ENCODE assay signal across 8 cellular contexts in the genomic region with DNA sequence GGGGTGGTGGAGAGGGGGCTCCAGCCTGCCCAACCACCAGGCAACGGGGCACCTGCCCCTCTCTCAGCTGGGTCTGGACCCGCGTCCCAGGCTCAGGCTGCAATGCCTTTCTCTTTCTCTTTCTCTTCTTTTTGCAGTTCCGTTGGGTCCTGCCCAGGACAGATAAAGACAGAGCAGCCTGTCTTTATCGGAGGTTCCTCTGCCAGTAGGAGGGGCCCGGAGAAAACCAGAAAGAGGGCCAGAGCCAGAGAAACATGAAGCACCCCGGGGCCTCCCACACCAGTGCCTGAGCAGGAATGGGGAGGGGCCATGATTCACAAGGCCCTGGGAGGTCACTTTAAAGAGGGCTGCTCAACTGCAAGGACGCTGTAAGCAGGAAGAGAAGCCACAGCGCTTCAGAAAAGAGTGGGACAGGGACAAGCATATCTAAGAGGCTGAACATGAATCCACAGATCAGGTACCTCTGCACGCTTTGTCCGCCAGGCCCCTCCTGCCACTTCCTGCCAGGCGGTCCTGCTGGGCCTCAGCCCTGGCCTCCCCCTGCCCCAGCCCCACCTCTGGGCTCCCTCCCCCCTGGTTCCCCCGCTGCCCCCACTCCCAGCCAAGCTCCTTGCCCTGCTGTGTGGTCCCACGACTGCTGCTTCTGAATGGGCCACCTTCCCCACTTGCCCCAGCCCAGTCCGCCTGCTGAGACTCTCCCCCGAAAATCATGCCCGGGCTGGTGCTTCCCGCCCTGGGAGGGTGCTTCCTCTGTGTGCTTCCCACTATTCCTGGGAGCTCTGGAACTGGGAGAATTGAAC. TPM values are rescaled to one million over a fixed set of nuclear protein-coding genes. Genes with fewer than 3 reads are reported as not detected.
DNase-seq lines count a peak whose midpoint lies in the region; ATAC-seq, FAIRE-seq and TF ChIP-seq lines count a peak whose summit lies in the region.

A gene (plus strand): TSS at position 335 of the 800 bp plus-strand sequence. CDS start 106 bp downstream, at position 441.

- peak within 1 kb of the TSS; percentile 62 for H4K5ac ChIP-seq in IMR-90 (ENCODE audit: low read depth, low read length)

- H3K9ac ChIP-seq in IMR-90 (ENCODE audit: low read depth, low read length) (peak within 1 kb of the TSS; percentile 88), astrocyte (ENCODE audit: low read length) (peak within 1 kb of the TSS; percentile 78), iPS-15b (ENCODE audit: low read depth, low read length) (no peak within 1 kb of the TSS), skeletal muscle tissue (ENCODE audit: low read depth in 1 of 3, low read length in 3 of 3) (peak within 1 kb of the TSS in 2 of 3 donors; percentile 25 to 56)

- FAIRE-seq in astrocyte (lab: Jason Lieb, UNC): peak; percentile 34

- peak within 1 kb of the TSS; percentile 91 for H2AFZ ChIP-seq in IMR-90 (replicated peaks; ENCODE audit: low read length, poor library complexity)
- H2AFZ ChIP-seq in astrocyte (ENCODE audit: low read depth, low read length): peak within 1 kb of the TSS; percentile 64

- TF ChIP-seq POLR2A in IMR-90 (IDR thresholded peaks at IDR 0.05; ENCODE audit: low read depth, low read length): peak; percentile 65; the same call in 1 of the 2 replicates

- peaks cover 7% of the 10 kb centered on the region for H3K4me1 Mint-ChIP-seq in astrocyte (ENCODE audit: low read depth, unreplicated experiment)

- H3K4ac ChIP-seq in IMR-90 (ENCODE audit: low read depth, low read length): peak within 1 kb of the TSS; percentile 96

- in situ Hi-C loops in IMR-90 (cut with MboI; ENCODE audit: low sequenced_read_pairs): loop anchor here (5.0 kb wide), 1 partner anchor 108 kb away; no protein-coding TSS in a partner anchor

- peak within 1 kb of the TSS; percentile 99 for H3K14ac ChIP-seq in IMR-90 (replicated peaks; ENCODE audit: low read depth, low read length)

- H3K23ac ChIP-seq in IMR-90 (ENCODE audit: low read depth, low read length): peak within 1 kb of the TSS; percentile 97

- peak within 1 kb of the TSS; percentile 81 for H3K4me3 ChIP-seq in IMR-90 (ENCODE audit: insufficient read depth, low read depth, low read length)
- H3K4me3 ChIP-seq in astrocyte (ENCODE audit: insufficient read depth, low read depth, low read length): peak within 1 kb of the TSS; percentile 63
- H3K4me3 ChIP-seq in iPS-15b (ENCODE audit: low read depth, low read length): peak within 1 kb of the TSS; percentile 33
- peak within 1 kb of the TSS; percentile 52 to 60 (median 57) for H3K4me3 ChIP-seq in skeletal muscle tissue (ENCODE audit: low read length in 3 of 3)

- WGBS in IMR-90 (ENCODE audit: extremely low coverage in 2 of 2, insufficient read length in 1 of 2), 2 experiments: 0% methylated on average over 2 of the region's 18 CpGs; no CpG with 5 or more reads in 1 of the 2 experiments

- no peaks in the 10 kb centered on the region for H3K9me3 Mint-ChIP-seq in astrocyte (ENCODE audit: unreplicated experiment)

- dilution Hi-C loops in IMR-90 (cut with HindIII; ENCODE audit: low sequenced_read_pairs, unreplicated experiment): no loop called here

- no peaks in the 10 kb centered on the region for H4K20me1 ChIP-seq in IMR-90 (ENCODE audit: insufficient read depth, low read length)
- H4K20me1 ChIP-seq in astrocyte (ENCODE audit: insufficient read depth, low read length): peaks cover 3% of the 10 kb centered on the region

- H3K27me3 ChIP-seq in IMR-90 (ENCODE audit: control insufficient read depth, insufficient read depth, low read length) (no peaks in the 10 kb centered on the region), astrocyte (ENCODE audit: insufficient read depth, low read length) (no peaks in the 10 kb centered on the region), iPS-15b (ENCODE audit: control insufficient read depth, insufficient read depth, low read length) (no peaks in the 10 kb centered on the region), skeletal muscle tissue (ENCODE audit: control insufficient read depth in 3 of 3, insufficient read depth in 3 of 3, low read length in 3 of 3) (no peaks in the 10 kb centered on the region)

- peak; percentile 81 for ATAC-seq in GM21381 (IDR thresholded peaks at IDR 0.05; ENCODE audit: unreplicated experiment)
- peak; percentile 99 for ATAC-seq in IMR-90 (ENCODE audit: low read depth)

- H2AK5ac ChIP-seq in IMR-90 (ENCODE audit: low read depth, low read length): peak within 1 kb of the TSS; percentile 96

- DNase-seq in COLO829 (ENCODE audit: low spot score): peak; percentile 78
- DNase-seq in IMR-90: peak; percentile 90
- DNase-seq in T-helper 22 cell (ENCODE audit: low read depth): peak; percentile 63
- DNase-seq in astrocyte (ENCODE audit: low read depth): peak; percentile 85
- no peak for DNase-seq in NCI-H446 treated with DMSO at 0.1 percent for 48 hours (lab: John Stamatoyannopoulos, UW)

- POLR2A ChIA-PET in IMR-90 (lab: Charles Lee; ENCODE audit: unreplicated experiment): no interaction called here

- TF ChIP-seq RAD21 in IMR-90 (IDR thresholded peaks at IDR 0.05; ENCODE audit: low read length): no peak

- H3K36me3 Mint-ChIP-seq in astrocyte (ENCODE audit: low read depth, unreplicated experiment): peaks cover under 1% of the 10 kb centered on the region

- H2BK120ac ChIP-seq in IMR-90 (ENCODE audit: low read depth, low read length): peak within 1 kb of the TSS; percentile 88

- H3K27me3 Mint-ChIP-seq in astrocyte (ENCODE audit: low read depth, unreplicated experiment): no peaks in the 10 kb centered on the region

- BruUV-seq in IMR-90 (replicated peaks; lab: Mats Ljungman, UMichigan): no TSS peak

- peak; percentile 29; the same call in 1 of the 2 replicates for TF ChIP-seq CTCF in IMR-90 (conservative IDR thresholded peaks at IDR 0.05; ENCODE audit: low read depth, low read length)
- TF ChIP-seq CTCF in astrocyte (IDR thresholded peaks at IDR 0.05; ENCODE audit: insufficient read depth, low read depth, low read length): no peak

- no peaks in the 10 kb centered on the region for H3K9me3 ChIP-seq in IMR-90 (ENCODE audit: control insufficient read depth, insufficient read depth, low read length)
- H3K9me3 ChIP-seq in astrocyte (ENCODE audit: insufficient read depth, low read depth, low read length): no peaks in the 10 kb centered on the region
- no peaks in the 10 kb centered on the region for H3K9me3 ChIP-seq in iPS-15b (ENCODE audit: control insufficient read depth, insufficient read depth, low read length)
- no peaks in the 10 kb centered on the region for H3K9me3 ChIP-seq in skeletal muscle tissue (ENCODE audit: control insufficient read depth in 3 of 3, low read length in 3 of 3)

- intact Hi-C loops in IMR-90 (cut with micrococcal nuclease): no loop called here

- peaks cover 8 to 34% of the 10 kb centered on the region in 2 experiments for H3K79me1 ChIP-seq in IMR-90 (ENCODE audit: low read depth in 1 of 2, low read length in 2 of 2)

- H3K18ac ChIP-seq in IMR-90 (ENCODE audit: low read depth, low read length): peak within 1 kb of the TSS; percentile 48

- H4K8ac ChIP-seq in IMR-90 (ENCODE audit: low read depth in 2 of 2, low read length in 2 of 2): peak within 1 kb of the TSS; percentile 79 to 96; a peak in 3 of 4 replicates

- peak within 1 kb of the TSS; percentile 67; the same call in 1 of the 2 replicates for H2BK20ac ChIP-seq in IMR-90 (ENCODE audit: low read depth, low read length)

- H4K91ac ChIP-seq in IMR-90 (ENCODE audit: insufficient read depth, low read depth, low read length): peak within 1 kb of the TSS; percentile 93

- peak within 1 kb of the TSS; percentile 94 for H2BK5ac ChIP-seq in IMR-90 (ENCODE audit: low read depth, low read length, poor library complexity, severe bottlenecking)

- peak within 1 kb of the TSS; percentile 93 for H3K27ac Mint-ChIP-seq in astrocyte (ENCODE audit: unreplicated experiment)

- peaks cover 5% of the 10 kb centered on the region for H3K4me1 ChIP-seq in IMR-90 (ENCODE audit: control insufficient read depth, insufficient read depth, low read length)
- H3K4me1 ChIP-seq in astrocyte (ENCODE audit: insufficient read depth, low read length): peaks cover 7% of the 10 kb centered on the region
- peaks cover 18% of the 10 kb centered on the region for H3K4me1 ChIP-seq in iPS-15b (ENCODE audit: control insufficient read depth, insufficient read depth, low read length)
- H3K4me1 ChIP-seq in skeletal muscle tissue (ENCODE audit: control insufficient read depth in 3 of 3, insufficient read depth in 3 of 3, low read length in 3 of 3): no peaks in the 10 kb centered on the region

- CTCF ChIA-PET in IMR-90 (lab: Yijun Ruan, JAX): no interaction called here

- peak within 1 kb of the TSS; percentile 94; the same call in 2 of the 3 replicates for H2BK15ac ChIP-seq in IMR-90 (ENCODE audit: low read depth, low read length)

- H3K36me3 ChIP-seq in IMR-90 (ENCODE audit: control insufficient read depth, insufficient read depth, low read length): peaks cover 6% of the 10 kb centered on the region; the same call in 1 of the 2 replicates
- no peaks in the 10 kb centered on the region for H3K36me3 ChIP-seq in astrocyte (ENCODE audit: insufficient read depth, low read length)
- no peaks in the 10 kb centered on the region for H3K36me3 ChIP-seq in iPS-15b (ENCODE audit: control insufficient read depth, insufficient read depth, low read length)
- H3K36me3 ChIP-seq in skeletal muscle tissue (ENCODE audit: control insufficient read depth in 3 of 3, insufficient read depth in 3 of 3, low read length in 3 of 3): no peaks in the 10 kb centered on the region

- H2AK9ac ChIP-seq in IMR-90 (replicated peaks; ENCODE audit: low read depth, low read length, poor library complexity): peak within 1 kb of the TSS; percentile 91

- H3K27ac ChIP-seq in IMR-90 (ENCODE audit: insufficient read depth, low read length) (peak within 1 kb of the TSS; percentile 92), astrocyte (ENCODE audit: low read depth, low read length) (peak within 1 kb of the TSS; percentile 65), skeletal muscle tissue (ENCODE audit: low read depth, low read length) (peak within 1 kb of the TSS; percentile 25)

- H3K4me2 ChIP-seq in IMR-90 (ENCODE audit: low read depth, low read length) (peak within 1 kb of the TSS; percentile 62), astrocyte (ENCODE audit: low read length) (peak within 1 kb of the TSS; percentile 91)

- peak within 1 kb of the TSS; percentile 89 for H3K4me3 Mint-ChIP-seq in astrocyte (ENCODE audit: unreplicated experiment)

- peak within 1 kb of the TSS; percentile 82 for H3K56ac ChIP-seq in IMR-90 (ENCODE audit: extremely low read depth, insufficient read depth, low read length)

- peaks cover 15% of the 10 kb centered on the region for H3K79me2 ChIP-seq in astrocyte (ENCODE audit: insufficient read depth, low read length)

- H3K9me1 ChIP-seq in IMR-90 (ENCODE audit: insufficient read depth, low read length): peaks cover 8% of the 10 kb centered on the region; the same call in 1 of the 2 replicates

TF ChIP-seq in IMR-90, 13 proteins besides CTCF, POLR2A, EP300 and RAD21:
- no peak for TF ChIP-seq FOS (IDR thresholded peaks at IDR 0.05; ENCODE audit: low read depth, low read length)
- peak; percentile 29; the same call in 1 of the 2 replicates for TF ChIP-seq SMC3 (IDR thresholded peaks at IDR 0.05; ENCODE audit: low read depth, low read length)
TF ChIP-seq in IMR-90: peak in this region for 1.

RNA-seq across cellular contexts. Expression of the gene that starts here (rescaled TPM):
- total RNA-seq in IMR-90 (2012; rRNA removed) (5.6 and 6.6 TPM in 2 replicates), astrocyte (32.5 and 37.0 TPM in 2 replicates), skeletal muscle tissue (1.6 TPM)
- polyA plus RNA-seq in IMR-90 (2012; rRNA removed): 26.7 and 32.0 TPM in 2 replicates
- 21.9 and 31.4 TPM in 2 replicates for polyA plus RNA-seq in IMR-90 (2012; cell fraction: cytosol; rRNA removed)
- polyA plus RNA-seq in IMR-90 (2012; cell fraction: nucleus; rRNA removed; ENCODE audit: low replicate concordance): 17.7 and 30.2 TPM in 2 replicates

Comparison
In these comparisons a context has a peak if more than half of its experiments do, and no peak if none do; other contexts are left out.
1. H3K27ac ChIP-seq: peak in every context shown above with its lines; median percentile 92 in IMR-90; 65 in astrocyte; 25 in skeletal muscle tissue.